In genomic region chr20:56358070-56358469, GRCh38 we compare ENCODE assay signal across 1 cellular context.
TF ChIP-seq lines count a peak whose summit lies in the region.

No MANE protein-coding gene starts in this region.

TF ChIP-seq in GM23338, 12 proteins besides CTCF, POLR2A, EP300 and RAD21 (continued from another document):
- TF ChIP-seq, protein P1, sequence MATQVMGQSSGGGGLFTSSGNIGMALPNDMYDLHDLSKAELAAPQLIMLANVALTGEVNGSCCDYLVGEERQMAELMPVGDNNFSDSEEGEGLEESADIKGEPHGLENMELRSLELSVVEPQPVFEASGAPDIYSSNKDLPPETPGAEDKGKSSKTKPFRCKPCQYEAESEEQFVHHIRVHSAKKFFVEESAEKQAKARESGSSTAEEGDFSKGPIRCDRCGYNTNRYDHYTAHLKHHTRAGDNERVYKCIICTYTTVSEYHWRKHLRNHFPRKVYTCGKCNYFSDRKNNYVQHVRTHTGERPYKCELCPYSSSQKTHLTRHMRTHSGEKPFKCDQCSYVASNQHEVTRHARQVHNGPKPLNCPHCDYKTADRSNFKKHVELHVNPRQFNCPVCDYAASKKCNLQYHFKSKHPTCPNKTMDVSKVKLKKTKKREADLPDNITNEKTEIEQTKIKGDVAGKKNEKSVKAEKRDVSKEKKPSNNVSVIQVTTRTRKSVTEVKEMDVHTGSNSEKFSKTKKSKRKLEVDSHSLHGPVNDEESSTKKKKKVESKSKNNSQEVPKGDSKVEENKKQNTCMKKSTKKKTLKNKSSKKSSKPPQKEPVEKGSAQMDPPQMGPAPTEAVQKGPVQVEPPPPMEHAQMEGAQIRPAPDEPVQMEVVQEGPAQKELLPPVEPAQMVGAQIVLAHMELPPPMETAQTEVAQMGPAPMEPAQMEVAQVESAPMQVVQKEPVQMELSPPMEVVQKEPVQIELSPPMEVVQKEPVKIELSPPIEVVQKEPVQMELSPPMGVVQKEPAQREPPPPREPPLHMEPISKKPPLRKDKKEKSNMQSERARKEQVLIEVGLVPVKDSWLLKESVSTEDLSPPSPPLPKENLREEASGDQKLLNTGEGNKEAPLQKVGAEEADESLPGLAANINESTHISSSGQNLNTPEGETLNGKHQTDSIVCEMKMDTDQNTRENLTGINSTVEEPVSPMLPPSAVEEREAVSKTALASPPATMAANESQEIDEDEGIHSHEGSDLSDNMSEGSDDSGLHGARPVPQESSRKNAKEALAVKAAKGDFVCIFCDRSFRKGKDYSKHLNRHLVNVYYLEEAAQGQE (IDR thresholded peaks at IDR 0.05; ENCODE audit: unreplicated experiment): no peak
- TF ChIP-seq EZH2phosphoT487 (IDR thresholded peaks at IDR 0.05; ENCODE audit: unreplicated experiment): no peak
- no peak for TF ChIP-seq NANOG (IDR thresholded peaks at IDR 0.05; ENCODE audit: borderline replicate concordance)
- TF ChIP-seq ETS1 (IDR thresholded peaks at IDR 0.05): no peak
- no peak for TF ChIP-seq ZNF331 (CRISPR knock-in tag; IDR thresholded peaks at IDR 0.05; ENCODE audit: low read depth)
- no peak for TF ChIP-seq JUNB (IDR thresholded peaks at IDR 0.05; ENCODE audit: unreplicated experiment)
- no peak for TF ChIP-seq STAT1 (IDR thresholded peaks at IDR 0.05; ENCODE audit: unreplicated experiment)
- TF ChIP-seq ZNF114 (CRISPR knock-in tag; IDR thresholded peaks at IDR 0.05): no peak
